15 cellular contexts compared by ENCODE assay signal in genomic region chr11:116503216-116504160, GRCh38.
DNase-seq lines count a peak whose midpoint lies in the region; ATAC-seq, FAIRE-seq and TF ChIP-seq lines count a peak whose summit lies in the region.
"Had no signal": no experiment of that assay in that cellular context is flagged by ENCODE, and none has a peak within 500 bp of the region (broad histone marks: within the 10 kb centered on the region; RNA-seq: fewer than 3 reads in every experiment).

No MANE protein-coding gene starts in this region.

- 87 to 89% (median 87%) methylated on average over 10 of the region's 10 CpGs for WGBS in heart left ventricle, 4 donors

- no peaks in the 10 kb centered on the region for H3K9me3 ChIP-seq in heart left ventricle
- H3K9me3 ChIP-seq: A549, BE2C had no signal

- intact Hi-C loops in cardiac septum (cut with DNase I) (no loop called here), heart left ventricle (cut with DNase I) (loop anchor here in 1 of 10 donors (5.0 kb wide), 1 partner anchor 51 kb away; no protein-coding TSS in a partner anchor)

- TF ChIP-seq CTCF in heart left ventricle (IDR thresholded peaks at IDR 0.05): no peak

- DNase-seq in cardiac septum (ENCODE audit: low spot score): peak; percentile 50
- DNase-seq in heart left ventricle: no peak
- DNase-seq in ecto neural progenitor cell (ENCODE audit: low spot score): peak; percentile 41
- peak; percentile 27 for DNase-seq in left lobe of liver (ENCODE audit: low spot score)
- DNase-seq in urothelium cell line (ENCODE audit: low spot score): no peak
- DNase-seq in stimulated activated CD4-positive, alpha-beta T cell treated with anti-CD3 and anti-CD28 coated beads, Interleukin-15, amount 100 ng/mL, for 24 hours: no peak
- no peak for DNase-seq in retina
- DNase-seq: BE2C; CD4-positive, alpha-beta memory T cell; DND-41; GDM1; GM23248 had no signal

- ATAC-seq in heart left ventricle (no peak), left lobe of liver (no peak), GM19452 (IDR thresholded peaks at IDR 0.05; ENCODE audit: unreplicated experiment) (no peak)
- ATAC-seq: A549 had no signal

- FAIRE-seq in urothelium cell line (lab: Jason Lieb, UNC): peak; percentile 50
- FAIRE-seq: A549 had no signal

- peaks cover 0 to 61% (median 13%) of the 10 kb centered on the region in 9 donors for H3K27me3 ChIP-seq in heart left ventricle
- H3K27me3 ChIP-seq: BE2C had no signal

- peaks cover 0 to 12% (median 0%) of the 10 kb centered on the region in 12 donors for H3K4me1 ChIP-seq in heart left ventricle
- H3K4me1 ChIP-seq: A549 had no signal

- no peak overlapping the region for H3K27ac ChIP-seq in heart left ventricle
- H3K27ac ChIP-seq: A549, C4-2B, GM23248 had no signal

- no peak overlapping the region for H3K4me3 ChIP-seq in heart left ventricle
- H3K4me3 ChIP-seq: A549, GM23248 had no signal

- H3K36me3 ChIP-seq in heart left ventricle: no peaks in the 10 kb centered on the region
- H3K36me3 ChIP-seq: BE2C had no signal

- no peak for TF ChIP-seq POLR2A in heart left ventricle (IDR thresholded peaks at IDR 0.05)

Comparison
In these comparisons a context has a peak if more than half of its experiments do, and no peak if none do; other contexts are left out.
1. DNase-seq: peak in cardiac septum (single experiment), ecto neural progenitor cell (single experiment) and left lobe of liver (single experiment); none in heart left ventricle (0 of 5), urothelium cell line (single experiment), stimulated activated CD4-positive, alpha-beta T cell treated with anti-CD3 and anti-CD28 coated beads, Interleukin-15, amount 100 ng/mL, for 24 hours (single experiment) and retina (single experiment).